38 cellular contexts compared by ENCODE assay signal in genomic region chr22:22185217-22185616, GRCh38. TPM values are rescaled to one million over a fixed set of nuclear protein-coding genes. Genes with fewer than 3 reads are reported as not detected.
"Had no signal": no experiment of that assay in that cellular context is flagged by ENCODE, and none has a peak within 500 bp of the region (broad histone marks: within the 10 kb centered on the region; RNA-seq: fewer than 3 reads in every experiment).

No MANE protein-coding gene starts in this region.

- H3K9me3 ChIP-seq: adrenal gland, body of pancreas, breast epithelium had no signal

- H3K4me1 ChIP-seq: adrenal gland, body of pancreas, breast epithelium had no signal

- H3K27me3 Mint-ChIP-seq: activated B cell treated with CpG ODN at 0.5 μM for 24 hours had no signal

- H3K27ac Mint-ChIP-seq: activated B cell treated with CpG ODN at 0.5 μM for 24 hours; activated CD4-positive, alpha-beta memory T cell treated with anti-CD3 and anti-CD28 coated beads for 36 hours; activated CD4-positive, alpha-beta T cell treated with anti-CD3 and anti-CD28 coated beads, Interleukin-2, amount 10 ng/mL, durations not matched to agents 24 days and 14 days; activated CD8-positive, alpha-beta T cell treated with anti-CD3 and anti-CD28 coated beads for 36 hours; activated naive CD4-positive, alpha-beta T cell treated with anti-CD3 and anti-CD28 coated beads for 36 hours; activated naive CD4-positive, alpha-beta T cell treated with anti-CD3 and anti-CD28 coated beads, Interleukin-2, amount 50 U/mL, for 72 hours; activated naive CD8-positive, alpha-beta T cell treated with anti-CD3 and anti-CD28 coated beads for 36 hours; activated T-cell treated with anti-CD3 and anti-CD28 coated beads, Interleukin-2, amount 50 U/mL, for 72 hours; activated T-helper 1 cell treated with anti-CD3 and anti-CD28 coated beads, Interleukin-12 subunit alpha, Interleukin-12 subunit beta, Interleukin-2, Interleukin-4 antibody, amounts not matched to agents 30 ng/mL and 10 ng/mL and 1 ng/mL, durations not matched to agents 14 hours and 24 hours and 36 hours; activated T-helper 17 cell treated with anti-CD3 and anti-CD28 coated beads, Interleukin-2, amount 50 U/mL, for 72 hours; T-helper 1 cell treated with Interleukin-12 subunit alpha and Interleukin-12 subunit beta and Interleukin-4 antibody, amounts not matched to agents 30 μg/mL and 1 μg/mL, for 36 hours; T-helper 2 cell treated with Interferon-gamma antibody and Interleukin-4, amounts not matched to agents 5 μg/mL and 100 μg/mL, for 36 hours had no signal

- H3K27ac ChIP-seq: adrenal gland, body of pancreas, brain microvascular endothelial cell, breast epithelium, VCaP had no signal

- H3K4me3 Mint-ChIP-seq: activated B cell treated with CpG ODN at 0.5 μM for 24 hours; activated CD4-positive, alpha-beta memory T cell treated with anti-CD3 and anti-CD28 coated beads for 36 hours; activated CD4-positive, alpha-beta T cell treated with anti-CD3 and anti-CD28 coated beads, Interleukin-2, amount 10 ng/mL, durations not matched to agents 24 days and 14 days; activated CD8-positive, alpha-beta T cell treated with anti-CD3 and anti-CD28 coated beads for 36 hours; activated naive CD4-positive, alpha-beta T cell treated with anti-CD3 and anti-CD28 coated beads for 36 hours; activated naive CD8-positive, alpha-beta T cell treated with anti-CD3 and anti-CD28 coated beads for 36 hours; activated T-cell treated with anti-CD3 and anti-CD28 coated beads, Interleukin-2, amount 50 U/mL, for 4 hours; activated T-cell treated with anti-CD3 and anti-CD28 coated beads, Interleukin-2, amount 50 U/mL, for 72 hours; activated T-helper 1 cell treated with anti-CD3 and anti-CD28 coated beads, Interleukin-12 subunit alpha, Interleukin-12 subunit beta, Interleukin-2, Interleukin-4 antibody, amounts not matched to agents 30 ng/mL and 10 ng/mL and 1 ng/mL, durations not matched to agents 14 hours and 24 hours and 36 hours; activated T-helper 17 cell treated with anti-CD3 and anti-CD28 coated beads, Interleukin-2, amount 50 U/mL, for 72 hours; T-helper 1 cell treated with Interleukin-12 subunit alpha and Interleukin-12 subunit beta and Interleukin-4 antibody, amounts not matched to agents 30 μg/mL and 1 μg/mL, for 36 hours; T-helper 2 cell treated with Interferon-gamma antibody and Interleukin-4, amounts not matched to agents 5 μg/mL and 100 μg/mL, for 36 hours had no signal

- H3K9me3 Mint-ChIP-seq: activated B cell treated with CpG ODN at 0.5 μM for 24 hours; activated CD4-positive, alpha-beta T cell treated with anti-CD3 and anti-CD28 coated beads, Interleukin-2, amount 10 ng/mL, durations not matched to agents 24 days and 14 days; activated naive CD4-positive, alpha-beta T cell treated with anti-CD3 and anti-CD28 coated beads for 36 hours; activated naive CD4-positive, alpha-beta T cell treated with anti-CD3 and anti-CD28 coated beads, Interleukin-2, amount 50 U/mL, for 72 hours; activated T-cell treated with anti-CD3 and anti-CD28 coated beads, Interleukin-2, amount 50 U/mL, for 4 hours; activated T-cell treated with anti-CD3 and anti-CD28 coated beads, Interleukin-2, amount 50 U/mL, for 72 hours; activated T-helper 1 cell treated with anti-CD3 and anti-CD28 coated beads, Interleukin-12 subunit alpha, Interleukin-12 subunit beta, Interleukin-2, Interleukin-4 antibody, amounts not matched to agents 30 ng/mL and 10 ng/mL and 1 ng/mL, durations not matched to agents 14 hours and 24 hours and 36 hours; activated T-helper 17 cell treated with anti-CD3 and anti-CD28 coated beads, Interleukin-2, amount 50 U/mL, for 72 hours; T-helper 1 cell treated with Interleukin-12 subunit alpha and Interleukin-12 subunit beta and Interleukin-4 antibody, amounts not matched to agents 30 μg/mL and 1 μg/mL, for 36 hours; T-helper 2 cell treated with Interferon-gamma antibody and Interleukin-4, amounts not matched to agents 5 μg/mL and 100 μg/mL, for 36 hours had no signal

- ATAC-seq: activated CD8-positive, alpha-beta T cell treated with anti-CD3 and anti-CD28 coated beads for 36 hours; activated naive CD4-positive, alpha-beta T cell treated with anti-CD3 and anti-CD28 coated beads, Interleukin-2, amount 50 U/mL, for 72 hours; activated T-cell treated with anti-CD3 and anti-CD28 coated beads, Interleukin-2, amount 50 U/mL, for 4 hours; activated T-cell treated with anti-CD3 and anti-CD28 coated beads, Interleukin-2, amount 50 U/mL, for 72 hours; activated T-helper 17 cell treated with anti-CD3 and anti-CD28 coated beads, Interleukin-2, amount 50 U/mL, for 72 hours; body of pancreas had no signal

- H3K36me3 Mint-ChIP-seq: activated CD4-positive, alpha-beta memory T cell treated with anti-CD3 and anti-CD28 coated beads for 36 hours; activated naive CD8-positive, alpha-beta T cell treated with anti-CD3 and anti-CD28 coated beads for 36 hours had no signal

- DNase-seq: activated B cell treated with CpG ODN at 0.5 μM for 24 hours; activated CD4-positive, alpha-beta memory T cell treated with anti-CD3 and anti-CD28 coated beads for 36 hours; activated CD4-positive, alpha-beta T cell treated with anti-CD3 and anti-CD28 coated beads for 4 hours; activated CD4-positive, alpha-beta T cell treated with anti-CD3 and anti-CD28 coated beads, Interleukin-2, amount 10 ng/mL, durations not matched to agents 24 days and 14 days; activated CD4-positive, alpha-beta T cell treated with anti-CD3 and anti-CD28 coated beads, Interleukin-2, amount 50 U/mL, for 1 hour; activated CD4-positive, alpha-beta T cell treated with anti-CD3 and anti-CD28 coated beads, Interleukin-2, amount 50 U/mL, for 4 hours; activated CD4-positive, CD25-positive, alpha-beta regulatory T cell treated with anti-CD3 and anti-CD28 coated beads, Interleukin-2, amount 50 U/mL, for 72 hours; activated CD8-positive, alpha-beta memory T cell treated with anti-CD3 and anti-CD28 coated beads, Interleukin-2, amount 50 U/mL, for 4 hours; activated CD8-positive, alpha-beta T cell treated with anti-CD3 and anti-CD28 coated beads for 36 hours; activated effector memory CD4-positive, alpha-beta T cell treated with anti-CD3 and anti-CD28 coated beads, Interleukin-2, amount 50 U/mL, for 16 hours; activated gamma-delta T cell treated with Interleukin-2 at 50 U/mL for 16 hours; activated naive CD4-positive, alpha-beta T cell; activated naive CD4-positive, alpha-beta T cell treated with anti-CD3 and anti-CD28 coated beads for 36 hours; activated naive CD8-positive, alpha-beta T cell treated with anti-CD3 and anti-CD28 coated beads for 36 hours; activated T-cell treated with anti-CD3 and anti-CD28 coated beads for 4 hours; activated T-cell treated with anti-CD3 and anti-CD28 coated beads, Interleukin-2, amount 50 U/mL, for 1 hour; activated T-cell treated with anti-CD3 and anti-CD28 coated beads, Interleukin-2, amount 50 U/mL, for 4 hours; activated T-cell treated with anti-CD3 and anti-CD28 coated beads, Interleukin-2, amount 50 U/mL, for 72 hours; adrenal gland; amniotic stem cell; aorta; body of pancreas; brain microvascular endothelial cell; central memory CD4-positive, alpha-beta T cell; T-helper 1 cell; T-helper 2 cell; T-helper 9 cell had no signal

- H3K4me3 ChIP-seq: adrenal gland, body of pancreas, breast epithelium had no signal

- H3K4me1 Mint-ChIP-seq: activated CD4-positive, alpha-beta T cell treated with anti-CD3 and anti-CD28 coated beads, Interleukin-2, amount 10 ng/mL, durations not matched to agents 24 days and 14 days; activated naive CD8-positive, alpha-beta T cell treated with anti-CD3 and anti-CD28 coated beads for 36 hours; activated T-helper 17 cell treated with anti-CD3 and anti-CD28 coated beads, Interleukin-2, amount 50 U/mL, for 72 hours had no signal

- H3K36me3 ChIP-seq: adrenal gland, brain microvascular endothelial cell, breast epithelium had no signal

- H3K27me3 ChIP-seq: body of pancreas had no signal

RNA-seq across cellular contexts. Expression of gene VPREB1, which starts 59.4 kb away (rescaled TPM):
- total RNA-seq: activated B cell treated with CpG ODN at 0.5 μM for 24 hours; activated CD4-positive, alpha-beta memory T cell treated with anti-CD3 and anti-CD28 coated beads for 36 hours; activated CD4-positive, alpha-beta T cell treated with anti-CD3 and anti-CD28 coated beads, Interleukin-2, amount 10 ng/mL, durations not matched to agents 24 days and 14 days; activated CD8-positive, alpha-beta memory T cell treated with anti-CD3 and anti-CD28 coated beads for 36 hours; activated CD8-positive, alpha-beta T cell treated with anti-CD3 and anti-CD28 coated beads for 36 hours; activated naive CD4-positive, alpha-beta T cell treated with anti-CD3 and anti-CD28 coated beads for 36 hours; activated naive CD4-positive, alpha-beta T cell treated with anti-CD3 and anti-CD28 coated beads, Interleukin-2, amount 50 U/mL, for 72 hours; activated naive CD8-positive, alpha-beta T cell treated with anti-CD3 and anti-CD28 coated beads for 36 hours; activated T-cell treated with anti-CD3 and anti-CD28 coated beads, Interleukin-2, amount 50 U/mL, for 4 hours; activated T-cell treated with anti-CD3 and anti-CD28 coated beads, Interleukin-2, amount 50 U/mL, for 72 hours; activated T-helper 1 cell treated with anti-CD3 and anti-CD28 coated beads, Interleukin-12 subunit alpha, Interleukin-12 subunit beta, Interleukin-2, Interleukin-4 antibody, amounts not matched to agents 30 ng/mL and 10 ng/mL and 1 ng/mL, durations not matched to agents 14 hours and 24 hours and 36 hours; activated T-helper 17 cell treated with anti-CD3 and anti-CD28 coated beads, Interleukin-2, amount 50 U/mL, for 72 hours; adrenal gland; aorta; astrocyte; body of pancreas; breast epithelium; cardiac septum; cerebellum had no signal
